ENCODE assay signal across 18 cellular contexts in the genomic region with DNA sequence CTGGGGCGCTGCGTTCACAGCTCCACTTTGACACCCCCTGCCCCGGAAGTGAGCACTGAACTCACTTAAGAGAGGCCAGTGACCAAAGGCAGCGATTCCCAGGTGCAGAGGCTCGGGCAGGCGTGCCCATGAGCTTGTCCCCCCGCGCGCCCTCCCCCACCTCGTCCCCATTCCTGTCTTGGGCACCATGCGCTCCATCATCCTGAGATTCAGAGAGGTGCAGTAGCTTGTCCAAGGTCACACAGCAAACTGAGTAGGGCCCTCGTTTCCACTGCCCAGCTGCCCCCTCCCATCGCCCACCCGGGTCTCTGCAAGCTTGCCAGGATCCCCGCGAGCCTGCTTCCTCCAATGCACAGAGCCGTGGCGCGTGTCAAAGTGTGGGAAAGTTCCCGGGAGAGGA.
DNase-seq lines count a peak whose midpoint lies in the region; ATAC-seq, FAIRE-seq and TF ChIP-seq lines count a peak whose summit lies in the region.
"Had no signal": no experiment of that assay in that cellular context is flagged by ENCODE, and none has a peak within 500 bp of the region (broad histone marks: within the 10 kb centered on the region; RNA-seq: fewer than 3 reads in every experiment).

No MANE protein-coding gene starts in this region.

- H3K4me1 ChIP-seq in CD8-positive, alpha-beta T cell (ENCODE audit: insufficient read depth, low read length) = peaks cover 26% of the 10 kb centered on the region
- H3K4me1 ChIP-seq in IMR-90 (ENCODE audit: control insufficient read depth, insufficient read depth, low read length) = peaks cover 12% of the 10 kb centered on the region; the same call in 1 of the 2 replicates
- peaks cover 7 to 35% (median 20%) of the 10 kb centered on the region in 4 experiments for H3K4me1 ChIP-seq in H1 (replicated peaks in 1 of 4; ENCODE audit: control insufficient read depth in 3 of 4, insufficient read depth in 4 of 4, low read length in 3 of 4)
- H3K4me1 ChIP-seq in naive thymus-derived CD4-positive, alpha-beta T cell (ENCODE audit: control insufficient read depth in 2 of 2, insufficient read depth in 2 of 2, low read length in 2 of 2) = peaks cover 4 to 13% of the 10 kb centered on the region in 2 donors

- H3K27me3 ChIP-seq in CD8-positive, alpha-beta T cell (ENCODE audit: insufficient read depth, low read length) = peaks cover 7% of the 10 kb centered on the region
- peaks cover 55% of the 10 kb centered on the region for H3K27me3 ChIP-seq in IMR-90 (ENCODE audit: control insufficient read depth, insufficient read depth, low read length)
- peaks cover 0 to 31% (median 30%) of the 10 kb centered on the region in 4 experiments; a peak in 5 of 7 replicates for H3K27me3 ChIP-seq in H1 (replicated peaks in 1 of 4; ENCODE audit: control insufficient read depth in 3 of 4, extremely low read depth in 1 of 4, insufficient read depth in 3 of 4, low read length in 3 of 4)
- peaks cover 10 to 16% of the 10 kb centered on the region in 2 donors for H3K27me3 ChIP-seq in naive thymus-derived CD4-positive, alpha-beta T cell (ENCODE audit: control insufficient read depth in 2 of 2, insufficient read depth in 2 of 2, low read length in 2 of 2)

- intact Hi-C loops in CD8-positive, alpha-beta T cell (cut with DNase I, micrococcal nuclease) = no loop called here
- intact Hi-C loops in IMR-90 (cut with micrococcal nuclease) = no loop called here
- intact Hi-C loops in naive thymus-derived CD4-positive, alpha-beta T cell (cut with micrococcal nuclease) = loop anchor here in 1 of 2 donors (2.0 kb wide), 1 partner anchor 15 kb away; no protein-coding TSS in a partner anchor
- intact Hi-C loops in natural killer cell (cut with micrococcal nuclease) = no loop called here

- no peak for TF ChIP-seq RAD21 in IMR-90 (IDR thresholded peaks at IDR 0.05; ENCODE audit: low read length)
- no peak for TF ChIP-seq RAD21 in H1 (IDR thresholded peaks at IDR 0.05 in 1 of 2, conservative IDR thresholded peaks at IDR 0.05 in 1 of 2; ENCODE audit: low read depth in 2 of 2, low read length in 2 of 2)

- H2AK9ac ChIP-seq in IMR-90 (replicated peaks; ENCODE audit: low read depth, low read length, poor library complexity) = no peak overlapping the region

- peak overlapping the region; percentile 21 for H2AFZ ChIP-seq in IMR-90 (replicated peaks; ENCODE audit: low read length, poor library complexity)
- no peak overlapping the region for H2AFZ ChIP-seq in H1 (ENCODE audit: low read length)

- H3K4me3 Mint-ChIP-seq in CD8-positive, alpha-beta T cell = peak overlapping the region; percentile 8
- H3K4me3 Mint-ChIP-seq in naive thymus-derived CD4-positive, alpha-beta T cell = peak overlapping the region in 8 of 10 donors; percentile 58 to 88 (median 76)
- H3K4me3 Mint-ChIP-seq in natural killer cell = no peak overlapping the region

- H3K79me2 ChIP-seq in H1 (ENCODE audit: control insufficient read depth in 1 of 2, insufficient read depth in 2 of 2, low read length in 2 of 2) = no peaks in the 10 kb centered on the region

- CTCF ChIA-PET in CD8-positive, alpha-beta T cell (lab: Charles Lee) = no interaction called here
- CTCF ChIA-PET in IMR-90 (lab: Yijun Ruan, JAX) = interaction anchor here (0.7 kb wide), 1 partner anchor 30 kb away, joined by 3 read pairs; no protein-coding TSS in a partner anchor
- CTCF ChIA-PET in H1 (lab: Charles Lee; ENCODE audit: partially characterized antibody) = interaction anchor here (1.1 to 11.9 kb wide), 5 partner anchors 10 to 20 kb away, joined by 3 to 122 read pairs (median 5); no protein-coding TSS in a partner anchor
- CTCF ChIA-PET in naive thymus-derived CD4-positive, alpha-beta T cell (lab: Charles Lee) = no interaction called here

- dilution Hi-C loops in IMR-90 (cut with HindIII; ENCODE audit: low sequenced_read_pairs, unreplicated experiment) = no loop called here

- WGBS in IMR-90 (ENCODE audit: extremely low coverage in 2 of 2, insufficient read length in 1 of 2), 2 experiments = 38% methylated on average over 12 of the region's 20 CpGs; no CpG with 5 or more reads in 1 of the 2 experiments
- WGBS in H1 (ENCODE audit: extremely low coverage in 1 of 2, insufficient coverage in 1 of 2, insufficient read length in 1 of 2, insufficient replicate concordance in 2 of 2, low coverage in 1 of 2, low lambda C conversion rate in 2 of 2, missing lambda C conversion rate in 1 of 2), 2 experiments = 18% methylated on average over 10 of the region's 20 CpGs; no CpG with 5 or more reads in 1 of the 2 experiments

- FAIRE-seq in H1 (lab: Jason Lieb, UNC) = no peak
- FAIRE-seq: colon, GM12892 had no signal

- H3K14ac ChIP-seq in IMR-90 (replicated peaks; ENCODE audit: low read depth, low read length) (no peak overlapping the region), H1 (ENCODE audit: insufficient read length) (no peak overlapping the region)

- no peak overlapping the region for H4K8ac ChIP-seq in IMR-90 (ENCODE audit: low read depth in 2 of 2, low read length in 2 of 2)
- H4K8ac ChIP-seq in H1 (ENCODE audit: extremely low read depth, insufficient read depth, low read length) = peak overlapping the region; percentile 57

- peak overlapping the region; percentile 62; the same call in 1 of the 2 replicates for H3K4me2 ChIP-seq in IMR-90 (ENCODE audit: low read depth, low read length)
- H3K4me2 ChIP-seq in H1 (ENCODE audit: insufficient read depth in 1 of 2, low read depth in 2 of 2, low read length in 2 of 2) = peak overlapping the region; percentile 88 to 96

- no peak overlapping the region for H3K18ac ChIP-seq in IMR-90 (ENCODE audit: low read depth, low read length)
- H3K18ac ChIP-seq in H1 (ENCODE audit: extremely low read depth, low read length) = no peak overlapping the region

- in situ Hi-C loops in IMR-90 (cut with MboI; ENCODE audit: low sequenced_read_pairs) = no loop called here
- in situ Hi-C loops in G401 (cut with HindIII; ENCODE audit: low sequenced_read_pairs) = no loop called here

- peaks cover 76% of the 10 kb centered on the region for H3K27me3 Mint-ChIP-seq in CD8-positive, alpha-beta T cell (ENCODE audit: low read depth)
- peaks cover 57 to 91% (median 79%) of the 10 kb centered on the region in 5 donors for H3K27me3 Mint-ChIP-seq in naive thymus-derived CD4-positive, alpha-beta T cell
- peaks cover 68 to 69% of the 10 kb centered on the region in 2 donors for H3K27me3 Mint-ChIP-seq in natural killer cell (ENCODE audit: low read depth in 2 of 2)

- ATAC-seq in CD8-positive, alpha-beta T cell = no peak
- no peak for ATAC-seq in IMR-90 (ENCODE audit: low read depth)
- no peak for ATAC-seq in naive thymus-derived CD4-positive, alpha-beta T cell
- ATAC-seq in natural killer cell = no peak

- no peaks in the 10 kb centered on the region for H3K79me1 ChIP-seq in IMR-90 (ENCODE audit: low read depth in 1 of 2, low read length in 2 of 2)
- H3K79me1 ChIP-seq in H1 (ENCODE audit: low read depth, low read length) = no peaks in the 10 kb centered on the region

- H3K23ac ChIP-seq in IMR-90 (ENCODE audit: low read depth, low read length) (no peak overlapping the region), H1 (ENCODE audit: insufficient read length) (no peak overlapping the region)

- H3K4me3 ChIP-seq in CD8-positive, alpha-beta T cell (ENCODE audit: low read depth, low read length) = no peak overlapping the region
- H3K4me3 ChIP-seq in IMR-90 (ENCODE audit: insufficient read depth, low read depth, low read length) (no peak overlapping the region), H1 (ENCODE audit: extremely low read depth in 1 of 4, insufficient read depth in 2 of 4, low read depth in 3 of 4, low read length in 4 of 4) (peak overlapping the region; percentile 51 to 87 (median 70))
- H3K4me3 ChIP-seq in naive thymus-derived CD4-positive, alpha-beta T cell (ENCODE audit: low read length) = peak overlapping the region; percentile 44

- H2AK5ac ChIP-seq in IMR-90 (ENCODE audit: low read depth, low read length) = no peak overlapping the region
- no peak overlapping the region for H2AK5ac ChIP-seq in H1 (ENCODE audit: low read depth, low read length)

- H2BK120ac ChIP-seq in IMR-90 (ENCODE audit: low read depth, low read length) (no peak overlapping the region), H1 (replicated peaks; ENCODE audit: low read depth, low read length) (no peak overlapping the region)

- H4K91ac ChIP-seq in IMR-90 (ENCODE audit: insufficient read depth, low read depth, low read length) = no peak overlapping the region
- no peak overlapping the region for H4K91ac ChIP-seq in H1 (replicated peaks; ENCODE audit: insufficient read length, low read length)

- no peaks in the 10 kb centered on the region for H3K9me3 Mint-ChIP-seq in CD8-positive, alpha-beta T cell
- peaks cover 0 to 2% (median 0%) of the 10 kb centered on the region in 11 donors for H3K9me3 Mint-ChIP-seq in naive thymus-derived CD4-positive, alpha-beta T cell
- no peaks in the 10 kb centered on the region for H3K9me3 Mint-ChIP-seq in natural killer cell
- H3K9me3 Mint-ChIP-seq: activated CD4-positive, alpha-beta T cell treated with anti-CD3 and anti-CD28 coated beads, Interleukin-2, amount 10 ng/mL, durations not matched to agents 24 days and 14 days; activated T-cell treated with anti-CD3 and anti-CD28 coated beads, Interleukin-2, amount 50 U/mL, for 72 hours had no signal

- H4K20me1 ChIP-seq in IMR-90 (ENCODE audit: insufficient read depth, low read length) (no peaks in the 10 kb centered on the region; the same call in 1 of the 2 replicates), H1 (replicated peaks in 1 of 2; ENCODE audit: control insufficient read depth in 1 of 2, insufficient read depth in 2 of 2, low read length in 2 of 2) (peaks cover 0 to 3% of the 10 kb centered on the region in 2 experiments)

- H3K9ac ChIP-seq in IMR-90 (ENCODE audit: low read depth, low read length) (no peak overlapping the region), H1 (replicated peaks in 1 of 4; ENCODE audit: extremely low read depth in 1 of 4, low read depth in 3 of 4, low read length in 3 of 4) (no peak overlapping the region)

- TF ChIP-seq EP300 in H1 (IDR thresholded peaks at IDR 0.05; ENCODE audit: borderline replicate concordance in 1 of 2, low read depth in 2 of 2, low read length in 2 of 2) = no peak

- peaks cover 27% of the 10 kb centered on the region for H3K4me1 Mint-ChIP-seq in CD8-positive, alpha-beta T cell (ENCODE audit: low read depth)
- peaks cover 0 to 24% (median 13%) of the 10 kb centered on the region in 7 donors for H3K4me1 Mint-ChIP-seq in naive thymus-derived CD4-positive, alpha-beta T cell
- peaks cover 11 to 51% of the 10 kb centered on the region in 2 donors for H3K4me1 Mint-ChIP-seq in natural killer cell

- no peak overlapping the region for H3K27ac ChIP-seq in CD8-positive, alpha-beta T cell (ENCODE audit: low read depth, low read length)
- H3K27ac ChIP-seq in IMR-90 (ENCODE audit: insufficient read depth, low read length) (no peak overlapping the region), H1 (ENCODE audit: low read depth, low read length) (no peak overlapping the region)
- no peak overlapping the region for H3K27ac ChIP-seq in naive thymus-derived CD4-positive, alpha-beta T cell (ENCODE audit: low read depth, low read length)
- H3K27ac ChIP-seq: adrenal gland, tibial artery had no signal

- H3K36me3 Mint-ChIP-seq in CD8-positive, alpha-beta T cell = no peaks in the 10 kb centered on the region
- H3K36me3 Mint-ChIP-seq in naive thymus-derived CD4-positive, alpha-beta T cell = no peaks in the 10 kb centered on the region
- H3K36me3 Mint-ChIP-seq in natural killer cell = no peaks in the 10 kb centered on the region

- H3K23me2 ChIP-seq in H1 (ENCODE audit: low read depth, low read length) = peaks cover 19% of the 10 kb centered on the region

- no peak overlapping the region for H2BK12ac ChIP-seq in H1 (ENCODE audit: low read depth, low read length)

- no peak for DNase-seq in CD8-positive, alpha-beta T cell
- DNase-seq in IMR-90 = no peak
- DNase-seq in H1 (ENCODE audit: low read depth in 1 of 2, low spot score in 2 of 2) = no peak
- DNase-seq in naive thymus-derived CD4-positive, alpha-beta T cell = no peak
- no peak for DNase-seq in middle frontal gyrus (ENCODE audit: extremely low spot score, low spot score)
- no peak for DNase-seq in AG08396 (ENCODE audit: low spot score)
- no peak for DNase-seq in natural killer cell
- no peak for DNase-seq in G401 (ENCODE audit: low spot score)
- DNase-seq: activated CD4-positive, alpha-beta T cell treated with anti-CD3 and anti-CD28 coated beads, Interleukin-2, amount 10 ng/mL, durations not matched to agents 24 days and 14 days; adrenal gland; NCI-H2107; NCI-H82; RPMI8226; T-helper 17 cell; tibial artery had no signal

- H2BK20ac ChIP-seq in IMR-90 (ENCODE audit: low read depth, low read length) = no peak overlapping the region
- no peak overlapping the region for H2BK20ac ChIP-seq in H1 (ENCODE audit: low read length)

- H3K9me3 ChIP-seq in CD8-positive, alpha-beta T cell (ENCODE audit: low read length) = no peaks in the 10 kb centered on the region
- no peaks in the 10 kb centered on the region for H3K9me3 ChIP-seq in IMR-90 (ENCODE audit: control insufficient read depth, insufficient read depth, low read length)
- H3K9me3 ChIP-seq in H1 (ENCODE audit: insufficient read depth in 2 of 2, low read depth in 1 of 2, low read length in 1 of 2) = no peaks in the 10 kb centered on the region
- no peaks in the 10 kb centered on the region for H3K9me3 ChIP-seq in naive thymus-derived CD4-positive, alpha-beta T cell (ENCODE audit: control insufficient read depth in 2 of 3, low read length in 3 of 3)
- H3K9me3 ChIP-seq: adrenal gland, tibial artery had no signal

- no peak overlapping the region for H2BK5ac ChIP-seq in IMR-90 (ENCODE audit: low read depth, low read length, poor library complexity, severe bottlenecking)
- H2BK5ac ChIP-seq in H1 (ENCODE audit: low read depth, low read length) = no peak overlapping the region

- H3K56ac ChIP-seq in IMR-90 (ENCODE audit: extremely low read depth, insufficient read depth, low read length) = no peak overlapping the region
- no peak overlapping the region for H3K56ac ChIP-seq in H1 (replicated peaks; ENCODE audit: insufficient read length, low read depth, low read length)

- no peak overlapping the region for H4K5ac ChIP-seq in IMR-90 (ENCODE audit: low read depth, low read length)
- H4K5ac ChIP-seq in H1 (ENCODE audit: insufficient read length, low read depth, low read length) = no peak overlapping the region

- H2BK15ac ChIP-seq in IMR-90 (ENCODE audit: low read depth, low read length) (no peak overlapping the region), H1 (ENCODE audit: low read length) (no peak overlapping the region)

- no peak for TF ChIP-seq CTCF in CD8-positive, alpha-beta T cell (IDR thresholded peaks at IDR 0.05)
- TF ChIP-seq CTCF in IMR-90 (conservative IDR thresholded peaks at IDR 0.05; ENCODE audit: low read depth, low read length) (no peak), H1 (IDR thresholded peaks at IDR 0.05; ENCODE audit: control extremely low read depth in 1 of 3, insufficient read depth in 1 of 3, low read depth in 1 of 3, low read length in 3 of 3) (no peak), natural killer cell (IDR thresholded peaks at IDR 0.05) (no peak)

- POLR2A ChIA-PET in CD8-positive, alpha-beta T cell (lab: Charles Lee) = no interaction called here
- POLR2A ChIA-PET in IMR-90 (lab: Charles Lee; ENCODE audit: unreplicated experiment) (no interaction called here), H1 (lab: Charles Lee; ENCODE audit: partially characterized antibody) (no interaction called here)
- POLR2A ChIA-PET in naive thymus-derived CD4-positive, alpha-beta T cell (lab: Charles Lee) = no interaction called here

- peaks cover 4% of the 10 kb centered on the region; the same call in 1 of the 2 replicates for H3K9me1 ChIP-seq in IMR-90 (ENCODE audit: insufficient read depth, low read length)

- BruUV-seq in IMR-90 (replicated peaks; lab: Mats Ljungman, UMichigan) = no TSS peak

- no peak overlapping the region; the same call in 1 of the 2 replicates for H3K4ac ChIP-seq in IMR-90 (ENCODE audit: low read depth, low read length)
- no peak overlapping the region for H3K4ac ChIP-seq in H1 (replicated peaks; ENCODE audit: insufficient read length, low read depth, low read length)

- no peak overlapping the region for H3K27ac Mint-ChIP-seq in CD8-positive, alpha-beta T cell
- no peak overlapping the region for H3K27ac Mint-ChIP-seq in naive thymus-derived CD4-positive, alpha-beta T cell
- no peak overlapping the region for H3K27ac Mint-ChIP-seq in natural killer cell
- H3K27ac Mint-ChIP-seq: activated CD4-positive, alpha-beta T cell treated with anti-CD3 and anti-CD28 coated beads, Interleukin-2, amount 10 ng/mL, durations not matched to agents 24 days and 14 days; activated T-cell treated with anti-CD3 and anti-CD28 coated beads, Interleukin-2, amount 50 U/mL, for 72 hours; T-helper 17 cell had no signal

- TF ChIP-seq POLR2A in IMR-90 (IDR thresholded peaks at IDR 0.05; ENCODE audit: low read depth, low read length) (no peak), H1 (IDR thresholded peaks at IDR 0.05; ENCODE audit: control extremely low read depth in 1 of 2, low read depth in 2 of 2, low read length in 2 of 2) (no peak)

- no peaks in the 10 kb centered on the region for H3K36me3 ChIP-seq in CD8-positive, alpha-beta T cell (ENCODE audit: insufficient read depth, low read length)
- H3K36me3 ChIP-seq in IMR-90 (ENCODE audit: control insufficient read depth, insufficient read depth, low read length) (no peaks in the 10 kb centered on the region), H1 (ENCODE audit: control insufficient read depth in 2 of 4, insufficient read depth in 4 of 4, low read length in 3 of 4) (no peaks in the 10 kb centered on the region)
- H3K36me3 ChIP-seq in naive thymus-derived CD4-positive, alpha-beta T cell (ENCODE audit: control insufficient read depth in 2 of 3, insufficient read depth in 3 of 3, low read length in 3 of 3) = no peaks in the 10 kb centered on the region
- H3K36me3 ChIP-seq: adrenal gland, tibial artery had no signal

Comparison
In these comparisons a context has a peak if more than half of its experiments do, and no peak if none do; other contexts are left out.
1. H3K4me3 ChIP-seq: peak in H1 (4 of 4) and naive thymus-derived CD4-positive, alpha-beta T cell (single experiment); none in CD8-positive, alpha-beta T cell (single experiment) and IMR-90 (single experiment).
2. CTCF ChIA-PET loops: an anchor here in IMR-90 (0.7 kb wide) and H1 (1.1 to 11.9 kb wide); none called in CD8-positive, alpha-beta T cell and naive thymus-derived CD4-positive, alpha-beta T cell.